In genomic region chr1:84797603-84798002, GRCh38 we compare ENCODE assay signal across 31 cellular contexts.
"Had no signal": no experiment of that assay in that cellular context is flagged by ENCODE, and none has a peak within 500 bp of the region (broad histone marks: within the 10 kb centered on the region; RNA-seq: fewer than 3 reads in every experiment).

No MANE protein-coding gene starts in this region.

- DNase-seq: activated CD4-positive, alpha-beta memory T cell treated with anti-CD3 and anti-CD28 coated beads for 36 hours; activated CD4-positive, alpha-beta T cell treated with anti-CD3 and anti-CD28 coated beads, Interleukin-2, amount 10 ng/mL, durations not matched to agents 24 days and 14 days; activated CD4-positive, CD25-positive, alpha-beta regulatory T cell treated with anti-CD3 and anti-CD28 coated beads, Interleukin-2, amount 50 U/mL, for 72 hours; activated CD8-positive, alpha-beta memory T cell treated with anti-CD3 and anti-CD28 coated beads, Interleukin-2, amount 50 U/mL, for 4 hours; activated gamma-delta T cell treated with Interleukin-2 at 50 U/mL for 16 hours; activated naive CD4-positive, alpha-beta T cell treated with anti-CD3 and anti-CD28 coated beads, Interleukin-2, amount 50 U/mL, for 16 hours; activated naive CD8-positive, alpha-beta T cell treated with anti-CD3 and anti-CD28 coated beads, Interleukin-2, amount 50 U/mL, for 24 hours; activated T-cell treated with anti-CD3 and anti-CD28 coated beads, Interleukin-2, amount 50 U/mL, for 1 hour; amygdala; cerebellar nuclear complex; colonic mucosa; effector memory CD4-positive, alpha-beta T cell; erythroblast; foreskin fibroblast; kidney glomerular epithelial cell; left lung; naive B cell; nephron progenitor cell; sigmoid colon; stimulated activated CD4-positive, alpha-beta T cell treated with anti-CD3 and anti-CD28 coated beads, Interleukin-1b, Interleukin-23, amount 100 ng/mL, for 48 hours; stimulated activated CD4-positive, alpha-beta T cell treated with anti-CD3 and anti-CD28 coated beads, Interleukin-4, amount 100 ng/mL, for 4 hours; stimulated activated CD8-positive, alpha-beta memory T cell treated with anti-CD3 and anti-CD28 coated beads, Interleukin-4, amount 100 ng/mL, for 48 hours; stimulated activated naive CD8-positive, alpha-beta T cell treated with anti-CD3 and anti-CD28 coated beads, Interleukin-15, amount 100 ng/mL, for 72 hours; substantia nigra; T-helper 17 cell; T1000; upper lobe of right lung; WERI-Rb-1 had no signal

- H3K4me1 ChIP-seq: colonic mucosa, left lung, sigmoid colon, upper lobe of right lung had no signal

- H3K27ac ChIP-seq: colonic mucosa, left lung, neutrophil, sigmoid colon, upper lobe of right lung, WERI-Rb-1 had no signal

- H3K9me3 ChIP-seq: colonic mucosa, neutrophil, sigmoid colon, upper lobe of right lung had no signal

- H3K27me3 ChIP-seq: colonic mucosa, left lung, neutrophil, sigmoid colon, upper lobe of right lung had no signal

- H3K4me3 ChIP-seq: colonic mucosa, left lung, sigmoid colon, smooth muscle cell, upper lobe of right lung had no signal

- H3K36me3 ChIP-seq: colonic mucosa, left lung, neutrophil, sigmoid colon, upper lobe of right lung, WERI-Rb-1 had no signal

- ATAC-seq: activated naive CD8-positive, alpha-beta T cell treated with anti-CD3 and anti-CD28 coated beads, Interleukin-2, amount 50 U/mL, for 24 hours; left lung; stimulated activated memory B cell treated with anti-CD40 and anti-IgM and Interleukin-4, amounts not matched to agents 10 μg/mL and 1 μg/mL and 100 μg/mL, for 72 hours; stimulated activated naive CD8-positive, alpha-beta T cell treated with anti-CD3 and anti-CD28 coated beads, Interleukin-15, amount 100 ng/mL, for 72 hours; T-helper 17 cell; upper lobe of right lung had no signal

- H3K4me2 ChIP-seq: smooth muscle cell had no signal
